9 cellular contexts compared by ENCODE assay signal in genomic region chr4:110622841-110623709, GRCh38. TPM values are rescaled to one million over a fixed set of nuclear protein-coding genes. Genes with fewer than 3 reads are reported as not detected.
DNase-seq lines count a peak whose midpoint lies in the region; ATAC-seq and TF ChIP-seq lines count a peak whose summit lies in the region.
"Had no signal": no experiment of that assay in that cellular context is flagged by ENCODE, and none has a peak within 500 bp of the region (broad histone marks: within the 10 kb centered on the region; RNA-seq: fewer than 3 reads in every experiment).

TSS of gene PITX2 (minus strand) at chr4:110623077. CDS start at chr4:110622460, 617 bp downstream.

- TF ChIP-seq CTCF in esophagus squamous epithelium (IDR thresholded peaks at IDR 0.05): no peak
- TF ChIP-seq CTCF in nephron progenitor cell (IDR thresholded peaks at IDR 0.05): no peak
- no peak for TF ChIP-seq CTCF in uterus (IDR thresholded peaks at IDR 0.05)

- H3K9me3 ChIP-seq in esophagus squamous epithelium: peaks cover 0 to 14% (median 0%) of the 10 kb centered on the region in 3 donors
- no peaks in the 10 kb centered on the region for H3K9me3 ChIP-seq in uterus

- H3K9me3 Mint-ChIP-seq in IgD-negative memory B cell (peaks cover 3 to 16% (median 8%) of the 10 kb centered on the region in 3 donors), nephron progenitor cell (no peaks in the 10 kb centered on the region)

- WGBS in esophagus squamous epithelium, 2 donors: 13 to 16% methylated on average over 12 to 16 of the region's 55 CpGs

- peak within 1 kb of the TSS; percentile 41 to 78 (median 53) for H3K4me3 ChIP-seq in esophagus squamous epithelium
- peak within 1 kb of the TSS in 1 of 2 donors; percentile 27 for H3K4me3 ChIP-seq in uterus

- H3K27ac ChIP-seq in esophagus squamous epithelium: peak within 1 kb of the TSS; percentile 40 to 78 (median 72)
- H3K27ac ChIP-seq in uterus: no peak within 1 kb of the TSS

- H3K36me3 ChIP-seq in esophagus squamous epithelium (no peaks in the 10 kb centered on the region), uterus (no peaks in the 10 kb centered on the region)

- H3K4me1 Mint-ChIP-seq in IgD-negative memory B cell: peaks cover 1 to 6% (median 3%) of the 10 kb centered on the region in 3 donors
- H3K4me1 Mint-ChIP-seq in nephron progenitor cell: peaks cover 75% of the 10 kb centered on the region

- DNase-seq in EL (peak; percentile 97), esophagus squamous epithelium (lab: John Stamatoyannopoulos, UW) (peak; percentile 17), nephron progenitor cell (peak; percentile 99), uterus (peak; percentile 36 to 37), GF-D8 (lab: John Stamatoyannopoulos, UW) (no peak)
- peak; percentile 72 for DNase-seq in activated CD4-positive, alpha-beta T cell treated with anti-CD3 and anti-CD28 coated beads for 48 hours

- H3K27me3 ChIP-seq in esophagus squamous epithelium: peaks cover 4 to 100% (median 31%) of the 10 kb centered on the region in 4 donors
- peaks cover 40 to 94% of the 10 kb centered on the region in 2 donors for H3K27me3 ChIP-seq in uterus

- peak; percentile 80 for ATAC-seq in GM21717 (IDR thresholded peaks at IDR 0.05; ENCODE audit: unreplicated experiment)

- H3K4me3 Mint-ChIP-seq in IgD-negative memory B cell: peak within 1 kb of the TSS; percentile 64 to 76 (median 68)
- H3K4me3 Mint-ChIP-seq in nephron progenitor cell: peak within 1 kb of the TSS; percentile 90

- intact Hi-C loops in esophagus squamous epithelium (cut with DNase I) (no loop called here), uterus (cut with DNase I; ENCODE audit: low total_unique reads) (no loop called here)

- H3K27ac Mint-ChIP-seq in IgD-negative memory B cell (peak within 1 kb of the TSS; percentile 59 to 84 (median 76)), nephron progenitor cell (peak within 1 kb of the TSS; percentile 94)

- H3K4me1 ChIP-seq in esophagus squamous epithelium (peaks cover 4 to 59% (median 12%) of the 10 kb centered on the region in 3 donors), uterus (peaks cover 0 to 11% of the 10 kb centered on the region in 2 donors)

- peaks cover 2% of the 10 kb centered on the region for H3K36me3 Mint-ChIP-seq in IgD-negative memory B cell
- H3K36me3 Mint-ChIP-seq in nephron progenitor cell (ENCODE audit: low read depth): no peaks in the 10 kb centered on the region

- TF ChIP-seq POLR2A in esophagus squamous epithelium (IDR thresholded peaks at IDR 0.05) (peak in 2 of 4 donors; percentile 61 to 64), uterus (IDR thresholded peaks at IDR 0.05) (no peak)

- H3K27me3 Mint-ChIP-seq in IgD-negative memory B cell: peaks cover 84% of the 10 kb centered on the region
- peaks cover 88% of the 10 kb centered on the region for H3K27me3 Mint-ChIP-seq in nephron progenitor cell (ENCODE audit: low read depth, poor library complexity)

RNA-seq across cellular contexts. Expression of gene PITX2, which starts in this region (rescaled TPM):
- polyA plus RNA-seq in IgD-negative memory B cell: not detected
- total RNA-seq in esophagus squamous epithelium (1 to 10 TPM in 2 of 4 donors, under 1 TPM in 1, not detected in 1; 0.66 to 4.8 (median 1.5) TPM), uterus (under 1 TPM in 1 of 4 donors, not detected in 3; 0.14 TPM)
- total RNA-seq: T-helper 1 cell treated with Interleukin-12 subunit alpha and Interleukin-12 subunit beta and Interleukin-4 antibody, amounts not matched to agents 30 ng/mL and 1 ng/mL, for 36 hours had no signal

Comparison
In these comparisons a context has a peak if more than half of its experiments do, and no peak if none do; other contexts are left out.
1. Peak in DNase-seq in uterus; RNA of the gene not detected or under 1 TPM.
2. H3K27ac ChIP-seq: peak in esophagus squamous epithelium (4 of 4); none in uterus (0 of 2).